Comparison of ENCODE assay signal across 26 cellular contexts in the genomic region with DNA sequence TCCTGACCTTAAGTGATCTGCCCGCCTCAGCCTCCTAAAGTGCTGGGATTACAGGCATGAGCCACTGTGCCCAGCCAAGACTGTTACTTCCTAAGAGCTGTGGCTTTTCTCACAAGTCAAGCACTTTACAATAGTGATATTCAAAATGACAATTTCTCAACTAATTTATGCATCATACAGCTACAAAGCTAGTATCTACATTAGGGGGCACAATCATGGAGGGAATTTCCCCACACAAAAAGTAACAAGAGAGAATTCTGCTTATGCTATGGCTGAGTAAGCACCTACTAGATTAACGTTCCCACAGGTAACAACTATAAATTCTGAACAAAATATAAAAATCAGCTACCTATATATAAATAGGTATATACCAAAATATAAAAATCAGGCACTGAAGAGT.
"Had no signal": no experiment of that assay in that cellular context is flagged by ENCODE, and none has a peak within 500 bp of the region (broad histone marks: within the 10 kb centered on the region; RNA-seq: fewer than 3 reads in every experiment).

No MANE protein-coding gene starts in this region.

- H3K27ac Mint-ChIP-seq: dendritic cell treated with granulocyte-macrophage colony-stimulating factor and Interleukin-4, amounts not matched to agents 40 ng/mL and 50 ng/mL, for 4 days; effector memory CD8-positive, alpha-beta T cell; endodermal cell had no signal

- H3K27me3 Mint-ChIP-seq: dendritic cell treated with granulocyte-macrophage colony-stimulating factor and Interleukin-4, amounts not matched to agents 40 ng/mL and 50 ng/mL, for 4 days; effector memory CD8-positive, alpha-beta T cell had no signal

- H3K4me3 Mint-ChIP-seq: dendritic cell treated with granulocyte-macrophage colony-stimulating factor and Interleukin-4, amounts not matched to agents 40 ng/mL and 50 ng/mL, for 4 days; effector memory CD8-positive, alpha-beta T cell; endodermal cell had no signal

- ATAC-seq: effector memory CD8-positive, alpha-beta T cell; esophagus mucosa; foreskin keratinocyte; gastrocnemius medialis; gastroesophageal sphincter; heart left ventricle; heart right ventricle had no signal

- DNase-seq: colonic mucosa; cortex of kidney; dermis blood vessel endothelial cell; dorsolateral prefrontal cortex; effector CD4-positive, alpha-beta T cell; effector CD8-positive, alpha-beta T cell; effector memory CD4-positive, alpha-beta T cell; effector memory CD8-positive, alpha-beta T cell; endodermal cell; erythroblast; esophagus squamous epithelium; foreskin fibroblast; foreskin keratinocyte; foreskin melanocyte; gastrocnemius medialis; glutamatergic neuron; head of caudate nucleus; heart left ventricle; heart right ventricle had no signal

- FAIRE-seq: colon, endometrium, endothelial cell of umbilical vein, frontal cortex had no signal

- H3K4me1 Mint-ChIP-seq: endodermal cell had no signal
